Comparison of ENCODE assay signal across 16 cellular contexts in genomic region chr17:12492450-12492849, GRCh38.
DNase-seq lines count a peak whose midpoint lies in the region; ATAC-seq, FAIRE-seq and TF ChIP-seq lines count a peak whose summit lies in the region.
"Had no signal": no experiment of that assay in that cellular context is flagged by ENCODE, and none has a peak within 500 bp of the region (broad histone marks: within the 10 kb centered on the region; RNA-seq: fewer than 3 reads in every experiment).

No MANE protein-coding gene starts in this region.

- no peaks in the 10 kb centered on the region for H3K9me1 ChIP-seq in endothelial cell of umbilical vein (replicated peaks; ENCODE audit: control insufficient read depth, extremely low read depth, insufficient read depth, low read length)

- H3K27ac ChIP-seq in AG04450 (ENCODE audit: low read depth, low read length) (no peak overlapping the region), endothelial cell of umbilical vein (ENCODE audit: insufficient read depth, low read depth, low read length) (no peak overlapping the region)

- H3K9ac ChIP-seq in adipocyte (ENCODE audit: low read length) = no peak overlapping the region
- H3K9ac ChIP-seq in endothelial cell of umbilical vein (replicated peaks; ENCODE audit: extremely low read depth, insufficient read depth, low read length) = no peak overlapping the region

- H3K9me3 ChIP-seq in AG04450 (ENCODE audit: control insufficient read depth, insufficient read depth, low read length) (no peaks in the 10 kb centered on the region), adipocyte (ENCODE audit: control insufficient read depth, low read length) (no peaks in the 10 kb centered on the region), endothelial cell of umbilical vein (replicated peaks; ENCODE audit: control insufficient read depth, insufficient read depth, low read length) (no peaks in the 10 kb centered on the region)

- CTCF ChIA-PET in AG04450 (lab: Charles Lee) = no interaction called here
- CTCF ChIA-PET in endothelial cell of umbilical vein (lab: Charles Lee) = no interaction called here

- DNase-seq in AG04450 (ENCODE audit: low read depth, low spot score) (peak; percentile 60), adipocyte (ENCODE audit: low read depth) (peak; percentile 8), endothelial cell of umbilical vein (ENCODE audit: low read depth, low spot score) (peak; percentile 7), fibroblast of villous mesenchyme (ENCODE audit: low read depth) (peak; percentile 29), left colon (no peak)
- DNase-seq in stimulated activated CD4-positive, alpha-beta T cell treated with anti-CD3 and anti-CD28 coated beads, Interleukin-12 subunit alpha, Interleukin-12 subunit beta, amount 100 ng/mL, for 4 hours = no peak
- DNase-seq: DMS79, H9, NCI-H1417 treated with DMSO at 0.1 percent for 48 hours, NCI-H1930, NCI-H345, NCI-H524 treated with DMSO at 0.1 percent for 48 hours, PC-3, RPMI8226, SIG-M5 had no signal

- H3K4me3 ChIP-seq in AG04450 (ENCODE audit: low read depth, low read length) = no peak overlapping the region
- H3K4me3 ChIP-seq in adipocyte (ENCODE audit: low read length) = no peak overlapping the region
- no peak overlapping the region for H3K4me3 ChIP-seq in endothelial cell of umbilical vein (replicated peaks in 1 of 3; ENCODE audit: insufficient read depth in 1 of 3, low read depth in 1 of 3, low read length in 3 of 3)
- no peak overlapping the region for H3K4me3 ChIP-seq in fibroblast of villous mesenchyme (ENCODE audit: low read depth, low read length)

- no peaks in the 10 kb centered on the region for H4K20me1 ChIP-seq in endothelial cell of umbilical vein (replicated peaks; ENCODE audit: control insufficient read depth, extremely low read depth, insufficient read depth, low read length)

- no peak for TF ChIP-seq POLR2A in endothelial cell of umbilical vein (IDR thresholded peaks at IDR 0.05; ENCODE audit: low read depth, low read length)

- intact Hi-C loops in endothelial cell of umbilical vein (cut with micrococcal nuclease) = no loop called here
- intact Hi-C loops in left colon (cut with DNase I, micrococcal nuclease) = no loop called here

- TF ChIP-seq CTCF in AG04450 (IDR thresholded peaks at IDR 0.05; ENCODE audit: low read depth, low read length) (no peak), endothelial cell of umbilical vein (IDR thresholded peaks at IDR 0.05; ENCODE audit: extremely low read depth in 1 of 2, insufficient read depth in 1 of 2, low read depth in 1 of 2, low read length in 2 of 2) (no peak), fibroblast of villous mesenchyme (IDR thresholded peaks at IDR 0.05; ENCODE audit: insufficient read depth, low read depth, low read length) (no peak)

- BruUV-seq in endothelial cell of umbilical vein (replicated peaks; lab: Mats Ljungman, UMichigan) = no TSS peak

- no peak for ATAC-seq in GM18868 (IDR thresholded peaks at IDR 0.05; ENCODE audit: unreplicated experiment)
- no peak for ATAC-seq in left colon
- ATAC-seq: PC-3 had no signal

- H3K36me3 ChIP-seq in adipocyte (ENCODE audit: control insufficient read depth, insufficient read depth, low read length, severe bottlenecking) (no peaks in the 10 kb centered on the region), endothelial cell of umbilical vein (ENCODE audit: control insufficient read depth in 2 of 2, extremely low read depth in 1 of 2, insufficient read depth in 2 of 2, low read length in 2 of 2) (no peaks in the 10 kb centered on the region)

- H3K4me2 ChIP-seq in endothelial cell of umbilical vein (ENCODE audit: insufficient read depth, low read length) = no peak overlapping the region

- H3K79me2 ChIP-seq in endothelial cell of umbilical vein (ENCODE audit: control insufficient read depth, insufficient read depth, low read length) = no peaks in the 10 kb centered on the region

- H2AFZ ChIP-seq in endothelial cell of umbilical vein (ENCODE audit: low read depth, low read length) = no peak overlapping the region

- POLR2A ChIA-PET in AG04450 (lab: Yijun Ruan, JAX) = no interaction called here
- POLR2A ChIA-PET in endothelial cell of umbilical vein (lab: Charles Lee) = no interaction called here

- dilution Hi-C loops in endothelial cell of umbilical vein (cut with MboI; ENCODE audit: extremely low pct_ligation_motif_present, low sequenced_read_pairs) = no loop called here

- no peak for FAIRE-seq in endothelial cell of umbilical vein (lab: Jason Lieb, UNC)

- no peaks in the 10 kb centered on the region for H3K4me1 ChIP-seq in adipocyte (ENCODE audit: control insufficient read depth, insufficient read depth, low read length)
- H3K4me1 ChIP-seq in endothelial cell of umbilical vein (ENCODE audit: control insufficient read depth, extremely low read depth, insufficient read depth, low read length) = peaks cover 3% of the 10 kb centered on the region

- no peaks in the 10 kb centered on the region for H3K27me3 ChIP-seq in AG04450 (ENCODE audit: control insufficient read depth, insufficient read depth, low read length)
- peaks cover 5% of the 10 kb centered on the region for H3K27me3 ChIP-seq in adipocyte (replicated peaks; ENCODE audit: control insufficient read depth, insufficient read depth, low read length)
- no peaks in the 10 kb centered on the region for H3K27me3 ChIP-seq in endothelial cell of umbilical vein (ENCODE audit: control insufficient read depth in 2 of 2, insufficient read depth in 2 of 2, low read length in 2 of 2)

TF ChIP-seq in endothelial cell of umbilical vein, 7 proteins besides CTCF, POLR2A, EP300 and RAD21:
- TF ChIP-seq MYC (IDR thresholded peaks at IDR 0.05; ENCODE audit: low read depth, low read length) (no peak), FOS (IDR thresholded peaks at IDR 0.05; ENCODE audit: borderline replicate concordance, insufficient read depth, low read length) (no peak), EZH2 (IDR thresholded peaks at IDR 0.05; ENCODE audit: borderline replicate concordance, low read depth, low read length, severe bottlenecking) (no peak), JUN (IDR thresholded peaks at IDR 0.05; ENCODE audit: borderline replicate concordance, insufficient read depth, insufficient read length, low read depth) (no peak), MAX (IDR thresholded peaks at IDR 0.05; ENCODE audit: insufficient read depth, insufficient read length) (no peak), GATA2 (IDR thresholded peaks at IDR 0.05; ENCODE audit: insufficient read depth, insufficient read length, low read depth, low read length) (no peak), POLR2AphosphoS5 (IDR thresholded peaks at IDR 0.05; ENCODE audit: insufficient read depth, low read depth, low read length) (no peak)

Comparison
In these comparisons a context has a peak if more than half of its experiments do, and no peak if none do; other contexts are left out.
1. DNase-seq: peak in AG04450 (single experiment), adipocyte (single experiment), endothelial cell of umbilical vein (single experiment) and fibroblast of villous mesenchyme (single experiment); none in left colon (0 of 2) and stimulated activated CD4-positive, alpha-beta T cell treated with anti-CD3 and anti-CD28 coated beads, Interleukin-12 subunit alpha, Interleukin-12 subunit beta, amount 100 ng/mL, for 4 hours (single experiment).